In the genomic region with DNA sequence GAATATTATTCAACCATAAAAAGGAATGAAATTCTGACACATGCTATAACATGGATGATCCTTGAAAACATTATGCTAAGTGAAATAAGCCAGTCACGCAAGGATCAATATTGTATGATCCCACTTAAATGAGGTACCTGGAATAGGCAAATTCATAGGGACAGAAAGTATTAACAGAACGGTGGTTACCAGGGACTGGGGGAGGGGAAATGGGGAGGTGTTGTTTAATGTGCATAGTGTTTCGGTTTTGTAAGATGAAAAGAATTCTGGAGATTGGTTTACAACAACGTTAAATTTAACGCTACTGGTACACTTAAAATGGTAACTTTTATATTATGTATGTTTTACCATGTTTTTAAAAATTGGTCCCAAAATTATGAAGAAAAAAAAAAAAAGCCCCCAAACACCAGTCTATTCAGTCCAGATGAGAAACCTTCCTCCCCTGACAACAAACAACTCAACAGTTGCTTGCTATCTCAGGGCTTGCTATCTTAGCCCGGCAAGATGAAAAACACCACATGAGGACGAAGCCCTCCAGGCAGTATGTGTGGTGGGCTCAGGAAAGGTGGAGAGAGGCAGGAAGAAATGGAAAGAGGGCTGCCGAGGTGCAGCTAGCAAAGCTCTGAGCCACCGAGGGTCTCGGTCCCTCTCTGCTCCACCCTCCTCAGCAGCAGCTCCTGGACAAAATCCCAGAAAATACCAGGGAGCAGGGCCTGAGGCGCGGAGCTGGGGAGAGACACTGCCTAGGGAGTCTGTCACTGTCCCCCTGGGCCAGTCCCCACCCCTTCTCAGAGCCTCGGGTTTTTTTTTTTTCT, we compare ENCODE assay signal across 9 cellular contexts. TPM values are rescaled to one million over a fixed set of nuclear protein-coding genes. Genes with fewer than 3 reads are reported as not detected.
DNase-seq lines count a peak whose midpoint lies in the region; ATAC-seq, FAIRE-seq and TF ChIP-seq lines count a peak whose summit lies in the region.
"Had no signal": no experiment of that assay in that cellular context is flagged by ENCODE, and none has a peak within 500 bp of the region (broad histone marks: within the 10 kb centered on the region; RNA-seq: fewer than 3 reads in every experiment).

No MANE protein-coding gene starts in this region.

- TF ChIP-seq CTCF in natural killer cell (IDR thresholded peaks at IDR 0.05): no peak

- 66 to 69% methylated on average over 13 of the region's 13 CpGs for WGBS in aorta, 2 donors

- ATAC-seq in stimulated activated naive CD8-positive, alpha-beta T cell treated with anti-CD3 and anti-CD28 coated beads, Interleukin-15, Interleukin-2, amounts not matched to agents 100 U/mL and 50 U/mL, for 24 hours: no peak
- no peak for ATAC-seq in natural killer cell
- peak; percentile 6 for ATAC-seq in aorta (ENCODE audit: low FRiP score)
- ATAC-seq in HG02763 (IDR thresholded peaks at IDR 0.05; ENCODE audit: unreplicated experiment): no peak

- no peaks in the 10 kb centered on the region for H3K27me3 Mint-ChIP-seq in stimulated activated naive CD8-positive, alpha-beta T cell treated with anti-CD3 and anti-CD28 coated beads, Interleukin-15, Interleukin-2, amounts not matched to agents 100 ng/mL and 50 ng/mL, for 24 hours
- no peaks in the 10 kb centered on the region for H3K27me3 Mint-ChIP-seq in natural killer cell (ENCODE audit: low read depth in 2 of 2)

- H3K27me3 ChIP-seq in aorta (ENCODE audit: control insufficient read depth in 1 of 2, insufficient read depth in 2 of 2, low read length in 1 of 2): no peaks in the 10 kb centered on the region

- peaks cover 87% of the 10 kb centered on the region for H3K4me1 Mint-ChIP-seq in stimulated activated naive CD8-positive, alpha-beta T cell treated with anti-CD3 and anti-CD28 coated beads, Interleukin-15, Interleukin-2, amounts not matched to agents 100 ng/mL and 50 ng/mL, for 24 hours (ENCODE audit: low read depth)
- peaks cover 70 to 81% of the 10 kb centered on the region in 2 donors for H3K4me1 Mint-ChIP-seq in natural killer cell

- no peaks in the 10 kb centered on the region for H3K4me1 ChIP-seq in aorta (ENCODE audit: control insufficient read depth in 1 of 2, insufficient read depth in 2 of 2, low read length in 2 of 2)

- peak overlapping the region; percentile 94 for H3K27ac Mint-ChIP-seq in stimulated activated naive CD8-positive, alpha-beta T cell treated with anti-CD3 and anti-CD28 coated beads, Interleukin-15, Interleukin-2, amounts not matched to agents 100 ng/mL and 50 ng/mL, for 24 hours
- peak overlapping the region; percentile 94 to 98 for H3K27ac Mint-ChIP-seq in natural killer cell

- no peaks in the 10 kb centered on the region for H3K36me3 ChIP-seq in aorta (ENCODE audit: control insufficient read depth in 1 of 2, insufficient read depth in 2 of 2, low read length in 1 of 2)

- no peaks in the 10 kb centered on the region for H3K9me3 Mint-ChIP-seq in stimulated activated naive CD8-positive, alpha-beta T cell treated with anti-CD3 and anti-CD28 coated beads, Interleukin-15, Interleukin-2, amounts not matched to agents 100 ng/mL and 50 ng/mL, for 24 hours
- no peaks in the 10 kb centered on the region for H3K9me3 Mint-ChIP-seq in natural killer cell

- H3K36me3 Mint-ChIP-seq in stimulated activated naive CD8-positive, alpha-beta T cell treated with anti-CD3 and anti-CD28 coated beads, Interleukin-15, Interleukin-2, amounts not matched to agents 100 ng/mL and 50 ng/mL, for 24 hours (ENCODE audit: low read depth): peaks cover 5% of the 10 kb centered on the region
- peaks cover 6% of the 10 kb centered on the region for H3K36me3 Mint-ChIP-seq in natural killer cell

- H3K4me3 Mint-ChIP-seq in stimulated activated naive CD8-positive, alpha-beta T cell treated with anti-CD3 and anti-CD28 coated beads, Interleukin-15, Interleukin-2, amounts not matched to agents 100 ng/mL and 50 ng/mL, for 24 hours: peak overlapping the region; percentile 84
- H3K4me3 Mint-ChIP-seq in natural killer cell: peak overlapping the region; percentile 86

- no peak overlapping the region for H3K4me3 ChIP-seq in aorta (ENCODE audit: low read length in 2 of 2)

- no peak for FAIRE-seq in frontal cortex (lab: Jason Lieb, UNC)

- intact Hi-C loops in natural killer cell (cut with micrococcal nuclease) (loop anchor here (1.0 to 5.0 kb wide), 4 partner anchors 8 to 191 kb away; partner anchors contain the start of genes DSTYK, NUAK2 and RBBP5), aorta (cut with DNase I) (no loop called here)

- DNase-seq in stimulated activated naive CD8-positive, alpha-beta T cell treated with anti-CD3 and anti-CD28 coated beads, Interleukin-15, Interleukin-2, amounts not matched to agents 100 U/mL and 50 U/mL, for 24 hours: no peak
- no peak for DNase-seq in natural killer cell
- DNase-seq in aorta: no peak
- no peak for DNase-seq in superior temporal gyrus (ENCODE audit: extremely low spot score)
- DNase-seq in frontal cortex (ENCODE audit: low spot score in 2 of 2): no peak
- DNase-seq: mammary epithelial cell had no signal

- no peaks in the 10 kb centered on the region for H3K9me3 ChIP-seq in aorta (ENCODE audit: control insufficient read depth, low read length)

- H3K27ac ChIP-seq in cingulate gyrus (ENCODE audit: low read depth, low read length) (peak overlapping the region; percentile 70), aorta (ENCODE audit: low read depth in 1 of 2, low read length in 2 of 2) (no peak overlapping the region)

RNA-seq across cellular contexts. Expression of gene NUAK2, which starts 8.5 kb away (rescaled TPM):
- total RNA-seq in natural killer cell (10 to 100 TPM; 17.3 to 21.7 (median 21.5) TPM), aorta (1 to 10 TPM; 1.7 to 2.5 TPM), frontal cortex (0.41 TPM)
- 1 to 10 TPM in 1 of 2 donors, under 1 TPM in 1; 0.49 to 3.0 TPM for polyA plus RNA-seq in aorta

RNA-seq across cellular contexts. Expression of gene KLHDC8A, which starts 43.6 kb away (rescaled TPM):
- total RNA-seq in natural killer cell: not detected
- total RNA-seq in aorta: 1 to 10 TPM in 1 of 2 donors, not detected in 1; 1.2 TPM
- polyA plus RNA-seq in aorta: not detected
- total RNA-seq in frontal cortex: 16.7 TPM
- total RNA-seq: mammary epithelial cell had no signal
- polyA plus RNA-seq: mammary epithelial cell had no signal

Comparison
In these comparisons a context has a peak if more than half of its experiments do, and no peak if none do; other contexts are left out.
1. RNA of gene NUAK2, which starts 8.5 kb away (total RNA-seq): 17.3 to 21.7 TPM in natural killer cell; 1.7 to 2.5 TPM in aorta and 0.41 TPM in frontal cortex (single experiment); every median in the first group is over 4 times any median in the second.